12 cellular contexts compared by ENCODE assay signal in genomic region chr4:150038335-150039076, GRCh38. TPM values are rescaled to one million over a fixed set of nuclear protein-coding genes. Genes with fewer than 3 reads are reported as not detected.
DNase-seq lines count a peak whose midpoint lies in the region; ATAC-seq, FAIRE-seq and TF ChIP-seq lines count a peak whose summit lies in the region.
"Had no signal": no experiment of that assay in that cellular context is flagged by ENCODE, and none has a peak within 500 bp of the region (broad histone marks: within the 10 kb centered on the region; RNA-seq: fewer than 3 reads in every experiment).

No MANE protein-coding gene starts in this region.

- intact Hi-C loops in esophagus squamous epithelium (cut with DNase I) = no loop called here

- DNase-seq in osteoblast (ENCODE audit: insufficient read length, low spot score, missing footprints) (no peak), H54 (ENCODE audit: insufficient read length, low spot score) (no peak), esophagus squamous epithelium (lab: John Stamatoyannopoulos, UW) (no peak), SIG-M5 treated with dmso at 0.1 percent for 504 hours (lab: John Stamatoyannopoulos, UW; ENCODE audit: unreplicated experiment) (no peak)
- DNase-seq: activated effector memory CD4-positive, alpha-beta T cell treated with Interleukin-2 at 50 U/mL for 16 hours; mesenchymal stem cell; NCI-H1436; WERI-Rb-1 had no signal

- H3K9me3 ChIP-seq in osteoblast (ENCODE audit: low read depth, low read length) = no peaks in the 10 kb centered on the region
- H3K9me3 ChIP-seq in esophagus squamous epithelium = no peaks in the 10 kb centered on the region

- H4K20me1 ChIP-seq in osteoblast (ENCODE audit: insufficient read depth, low read length) = no peaks in the 10 kb centered on the region

- no peak for TF ChIP-seq CTCF in osteoblast (IDR thresholded peaks at IDR 0.05; ENCODE audit: extremely low read depth, low read depth, low read length)
- no peak for TF ChIP-seq CTCF in esophagus squamous epithelium (IDR thresholded peaks at IDR 0.05)

- no peak overlapping the region for H3K27ac ChIP-seq in osteoblast (ENCODE audit: low read depth, low read length)
- H3K27ac ChIP-seq in esophagus squamous epithelium = no peak overlapping the region
- H3K27ac ChIP-seq: WERI-Rb-1 had no signal

- H3K27me3 ChIP-seq in osteoblast (ENCODE audit: insufficient read depth, low read length) (no peaks in the 10 kb centered on the region), esophagus squamous epithelium (peaks cover 0 to 4% (median 0%) of the 10 kb centered on the region in 4 donors)

- TF ChIP-seq POLR2A in H54 (IDR thresholded peaks at IDR 0.05; ENCODE audit: low read depth, low read length) (no peak), esophagus squamous epithelium (IDR thresholded peaks at IDR 0.05) (no peak)

- H3K79me2 ChIP-seq in osteoblast (ENCODE audit: insufficient read depth, low read length) = no peaks in the 10 kb centered on the region

- ATAC-seq in GM18909 (IDR thresholded peaks at IDR 0.05; ENCODE audit: poor library complexity, unreplicated experiment) (peak; percentile 96), GM21786 (IDR thresholded peaks at IDR 0.05; ENCODE audit: unreplicated experiment) (peak; percentile 97), HG03342 (IDR thresholded peaks at IDR 0.05; ENCODE audit: unreplicated experiment) (peak; percentile 96)
- ATAC-seq: HCT116 had no signal

- H3K36me3 ChIP-seq in osteoblast (ENCODE audit: insufficient read depth, low read length) (no peaks in the 10 kb centered on the region), esophagus squamous epithelium (no peaks in the 10 kb centered on the region)
- H3K36me3 ChIP-seq: WERI-Rb-1 had no signal

- H2AFZ ChIP-seq in osteoblast (ENCODE audit: low read length) = peak overlapping the region; percentile 27

- no peak overlapping the region for H3K4me2 ChIP-seq in osteoblast (ENCODE audit: insufficient read depth, low read length)

- no peaks in the 10 kb centered on the region for H3K4me1 ChIP-seq in osteoblast (ENCODE audit: insufficient read depth, low read length)
- H3K4me1 ChIP-seq in esophagus squamous epithelium = no peaks in the 10 kb centered on the region

- 71% methylated on average over 6 of the region's 6 CpGs for WGBS in esophagus squamous epithelium, 2 donors

- H3K4me3 ChIP-seq in osteoblast (ENCODE audit: insufficient read depth, low read length) (no peak overlapping the region), esophagus squamous epithelium (no peak overlapping the region)

- FAIRE-seq in H54 (lab: Jason Lieb, UNC) = no peak

RNA-seq across cellular contexts. Expression of gene DCLK2, which starts 39.7 kb away (rescaled TPM):
- total RNA-seq in osteoblast = 11.6 and 13.6 TPM in 2 replicates
- total RNA-seq in esophagus squamous epithelium = 1 to 10 TPM in 1 of 4 donors, under 1 TPM in 3; 0.61 to 4.0 (median 0.74) TPM
